In genomic region chr7:713488-714230, GRCh38 we compare ENCODE assay signal across 10 cellular contexts. TPM values are rescaled to one million over a fixed set of nuclear protein-coding genes. Genes with fewer than 3 reads are reported as not detected.
DNase-seq lines count a peak whose midpoint lies in the region; ATAC-seq and TF ChIP-seq lines count a peak whose summit lies in the region.
"Had no signal": no experiment of that assay in that cellular context is flagged by ENCODE, and none has a peak within 500 bp of the region (broad histone marks: within the 10 kb centered on the region; RNA-seq: fewer than 3 reads in every experiment).

No MANE protein-coding gene starts in this region.

- H3K36me3 ChIP-seq in upper lobe of right lung: no peaks in the 10 kb centered on the region

- no peaks in the 10 kb centered on the region for H3K36me3 Mint-ChIP-seq in activated naive CD4-positive, alpha-beta T cell treated with anti-CD3 and anti-CD28 coated beads, Interleukin-2, amount 50 U/mL, for 24 hours
- peaks cover 12% of the 10 kb centered on the region for H3K36me3 Mint-ChIP-seq in activated T-helper 2 cell treated with anti-CD3 and anti-CD28 coated beads, Interferon-gamma antibody, Interleukin-2, Interleukin-4, amounts not matched to agents 10 μg/mL and 5 μg/mL and 100 μg/mL, durations not matched to agents 14 hours and 24 hours and 36 hours (ENCODE audit: low read depth)

- H3K4me3 ChIP-seq in upper lobe of right lung: no peak overlapping the region

- no peak for TF ChIP-seq CTCF in upper lobe of right lung (IDR thresholded peaks at IDR 0.05)

- intact Hi-C loops in activated T-helper 2 cell treated with anti-CD3 and anti-CD28 coated beads, Interferon-gamma antibody, Interleukin-2, Interleukin-4, amounts not matched to agents 10 μg/mL and 5 μg/mL and 100 μg/mL, durations not matched to agents 14 hours and 24 hours and 36 hours (cut with micrococcal nuclease): no loop called here
- intact Hi-C loops in upper lobe of right lung (cut with DNase I): no loop called here

- H3K4me3 Mint-ChIP-seq in activated naive CD4-positive, alpha-beta T cell treated with anti-CD3 and anti-CD28 coated beads, Interleukin-2, amount 50 U/mL, for 24 hours: peak overlapping the region; percentile 68
- H3K4me3 Mint-ChIP-seq in activated T-helper 2 cell treated with anti-CD3 and anti-CD28 coated beads, Interferon-gamma antibody, Interleukin-2, Interleukin-4, amounts not matched to agents 10 μg/mL and 5 μg/mL and 100 μg/mL, durations not matched to agents 14 hours and 24 hours and 36 hours (ENCODE audit: low read depth): peak overlapping the region; percentile 35

- no peak for DNase-seq in activated naive CD4-positive, alpha-beta T cell (lab: John Stamatoyannopoulos, UW)
- DNase-seq in activated T-helper 2 cell treated with anti-CD3 and anti-CD28 coated beads, Interferon-gamma antibody, Interleukin-2, Interleukin-4, amounts not matched to agents 10 μg/mL and 5 μg/mL and 100 μg/mL, durations not matched to agents 14 hours and 24 hours and 36 hours (ENCODE audit: low spot score): no peak
- DNase-seq in mesenteric fat pad (ENCODE audit: low spot score) (peak; percentile 85), upper lobe of right lung (no peak), activated gamma-delta T cell (lab: John Stamatoyannopoulos, UW) (no peak)
- DNase-seq: effector CD4-positive, alpha-beta T cell; foreskin keratinocyte had no signal

- ATAC-seq in upper lobe of right lung (peak; percentile 2), HG02763 (IDR thresholded peaks at IDR 0.05; ENCODE audit: unreplicated experiment) (no peak), HG02588 (IDR thresholded peaks at IDR 0.05; ENCODE audit: unreplicated experiment) (no peak)
- ATAC-seq: foreskin keratinocyte had no signal

- H3K9me3 Mint-ChIP-seq in activated naive CD4-positive, alpha-beta T cell treated with anti-CD3 and anti-CD28 coated beads, Interleukin-2, amount 50 U/mL, for 24 hours: no peaks in the 10 kb centered on the region
- no peaks in the 10 kb centered on the region for H3K9me3 Mint-ChIP-seq in activated T-helper 2 cell treated with anti-CD3 and anti-CD28 coated beads, Interferon-gamma antibody, Interleukin-2, Interleukin-4, amounts not matched to agents 10 μg/mL and 5 μg/mL and 100 μg/mL, durations not matched to agents 14 hours and 24 hours and 36 hours

- H3K27me3 Mint-ChIP-seq in activated naive CD4-positive, alpha-beta T cell treated with anti-CD3 and anti-CD28 coated beads, Interleukin-2, amount 50 U/mL, for 24 hours: no peaks in the 10 kb centered on the region
- peaks cover 7% of the 10 kb centered on the region for H3K27me3 Mint-ChIP-seq in activated T-helper 2 cell treated with anti-CD3 and anti-CD28 coated beads, Interferon-gamma antibody, Interleukin-2, Interleukin-4, amounts not matched to agents 10 μg/mL and 5 μg/mL and 100 μg/mL, durations not matched to agents 14 hours and 24 hours and 36 hours (ENCODE audit: low read depth)

- H3K27me3 ChIP-seq in upper lobe of right lung: no peaks in the 10 kb centered on the region

- no peak overlapping the region for H3K27ac ChIP-seq in upper lobe of right lung
- H3K27ac ChIP-seq: foreskin keratinocyte had no signal

- H3K4me1 Mint-ChIP-seq in activated naive CD4-positive, alpha-beta T cell treated with anti-CD3 and anti-CD28 coated beads, Interleukin-2, amount 50 U/mL, for 24 hours: peaks cover 30% of the 10 kb centered on the region
- H3K4me1 Mint-ChIP-seq in activated T-helper 2 cell treated with anti-CD3 and anti-CD28 coated beads, Interferon-gamma antibody, Interleukin-2, Interleukin-4, amounts not matched to agents 10 μg/mL and 5 μg/mL and 100 μg/mL, durations not matched to agents 14 hours and 24 hours and 36 hours (ENCODE audit: low read depth): no peaks in the 10 kb centered on the region

- H3K9me3 ChIP-seq in upper lobe of right lung: no peaks in the 10 kb centered on the region

- H3K27ac Mint-ChIP-seq in activated naive CD4-positive, alpha-beta T cell treated with anti-CD3 and anti-CD28 coated beads, Interleukin-2, amount 50 U/mL, for 24 hours: no peak overlapping the region
- H3K27ac Mint-ChIP-seq in activated T-helper 2 cell treated with anti-CD3 and anti-CD28 coated beads, Interferon-gamma antibody, Interleukin-2, Interleukin-4, amounts not matched to agents 10 μg/mL and 5 μg/mL and 100 μg/mL, durations not matched to agents 14 hours and 24 hours and 36 hours: no peak overlapping the region

- H3K4me1 ChIP-seq in upper lobe of right lung: no peaks in the 10 kb centered on the region
- H3K4me1 ChIP-seq: foreskin keratinocyte had no signal

RNA-seq across cellular contexts. Expression of gene DNAAF5, which starts 12.8 kb away (rescaled TPM):
- 41.5 and 41.7 TPM in 2 replicates for total RNA-seq in activated T-helper 2 cell treated with anti-CD3 and anti-CD28 coated beads, Interferon-gamma antibody, Interleukin-2, Interleukin-4, amounts not matched to agents 10 μg/mL and 5 μg/mL and 100 μg/mL, durations not matched to agents 14 hours and 24 hours and 36 hours
- total RNA-seq in mesenteric fat pad (20.4 TPM), upper lobe of right lung (15.8 TPM)

RNA-seq across cellular contexts. Expression of gene PRKAR1B, which starts 13.4 kb away (rescaled TPM):
- total RNA-seq in activated T-helper 2 cell treated with anti-CD3 and anti-CD28 coated beads, Interferon-gamma antibody, Interleukin-2, Interleukin-4, amounts not matched to agents 10 μg/mL and 5 μg/mL and 100 μg/mL, durations not matched to agents 14 hours and 24 hours and 36 hours: 31.5 and 38.9 TPM in 2 replicates
- 11.7 TPM for total RNA-seq in mesenteric fat pad
- total RNA-seq in upper lobe of right lung: 25.7 TPM
